Comparison of ENCODE assay signal across 10 cellular contexts in genomic region chr1:156319664-156320063, GRCh38. TPM values are rescaled to one million over a fixed set of nuclear protein-coding genes. Genes with fewer than 3 reads are reported as not detected.
DNase-seq lines count a peak whose midpoint lies in the region; ATAC-seq and TF ChIP-seq lines count a peak whose summit lies in the region.
"Had no signal": no experiment of that assay in that cellular context is flagged by ENCODE, and none has a peak within 500 bp of the region (broad histone marks: within the 10 kb centered on the region; RNA-seq: fewer than 3 reads in every experiment).

No MANE protein-coding gene starts in this region.

- peak; percentile 80 for TF ChIP-seq CTCF in endodermal cell (conservative IDR thresholded peaks at IDR 0.05)

- peaks cover 85% of the 10 kb centered on the region for H3K36me3 Mint-ChIP-seq in endodermal cell (ENCODE audit: low read depth)

- intact Hi-C loops in sciatic nerve (cut with DNase I), result no loop called here
- intact Hi-C loops in aorta (cut with DNase I), result no loop called here
- intact Hi-C loops in left ventricle myocardium superior (cut with micrococcal nuclease), result no loop called here

- peak; percentile 9 for DNase-seq in NCI-H748 (lab: John Stamatoyannopoulos, UW; ENCODE audit: unreplicated experiment)
- DNase-seq in NCI-H748 treated with DMSO at 0.1 percent for 48 hours (lab: John Stamatoyannopoulos, UW), result no peak
- DNase-seq in NCI-H2196 treated with DMSO at 0.1 percent for 48 hours (lab: John Stamatoyannopoulos, UW; ENCODE audit: unreplicated experiment), result peak; percentile 17
- DNase-seq in endodermal cell, result no peak
- DNase-seq in sciatic nerve (ENCODE audit: low spot score), result peak; percentile 27
- DNase-seq in aorta, result no peak
- no peak for DNase-seq in left ventricle myocardium superior
- DNase-seq: activated B cell treated with CpG ODN at 0.5 μM for 24 hours had no signal

- no peaks in the 10 kb centered on the region for H3K4me1 Mint-ChIP-seq in endodermal cell
- H3K4me1 Mint-ChIP-seq: activated B cell treated with CpG ODN at 0.5 μM for 24 hours had no signal

- H3K27me3 Mint-ChIP-seq in endodermal cell (ENCODE audit: insufficient read depth), result no peaks in the 10 kb centered on the region
- H3K27me3 Mint-ChIP-seq: activated B cell treated with CpG ODN at 0.5 μM for 24 hours had no signal

- no peak for ATAC-seq in sciatic nerve
- ATAC-seq in aorta (ENCODE audit: low FRiP score), result no peak
- ATAC-seq in HG02870 (IDR thresholded peaks at IDR 0.05; ENCODE audit: unreplicated experiment), result no peak
- no peak for ATAC-seq in left ventricle myocardium superior

- H3K4me3 ChIP-seq in endodermal cell (ENCODE audit: low read length) (no peak overlapping the region), aorta (ENCODE audit: low read length in 2 of 2) (no peak overlapping the region)

- H3K36me3 ChIP-seq in endodermal cell (ENCODE audit: control insufficient read depth, insufficient read depth, low read length) (peaks cover 89% of the 10 kb centered on the region), aorta (ENCODE audit: control insufficient read depth in 1 of 2, insufficient read depth in 2 of 2, low read length in 1 of 2) (peaks cover 19% of the 10 kb centered on the region in 2 donors)

- H3K9me3 Mint-ChIP-seq in endodermal cell, result no peaks in the 10 kb centered on the region
- H3K9me3 Mint-ChIP-seq: activated B cell treated with CpG ODN at 0.5 μM for 24 hours had no signal

- H3K9ac ChIP-seq in endodermal cell (ENCODE audit: extremely low read depth, low read length, poor library complexity, severe bottlenecking), result no peak overlapping the region

- no peak overlapping the region for H3K27ac ChIP-seq in endodermal cell (ENCODE audit: low read depth, low read length)
- H3K27ac ChIP-seq in aorta (ENCODE audit: low read depth in 1 of 2, low read length in 2 of 2), result no peak overlapping the region

- 86% methylated on average over 1 of the region's 1 CpG; no CpG with 5 or more reads in 1 of the 2 experiments for WGBS in endodermal cell (ENCODE audit: insufficient coverage in 1 of 2, insufficient read length in 1 of 2), 2 experiments
- WGBS in aorta, 2 donors, result 52 to 63% methylated on average over 1 of the region's 1 CpG

- no peaks in the 10 kb centered on the region for H3K27me3 ChIP-seq in endodermal cell (ENCODE audit: control insufficient read depth, insufficient read depth, low read length, poor library complexity, severe bottlenecking)
- no peaks in the 10 kb centered on the region for H3K27me3 ChIP-seq in aorta (ENCODE audit: control insufficient read depth in 1 of 2, insufficient read depth in 2 of 2, low read length in 1 of 2)

- H3K4me1 ChIP-seq in endodermal cell (ENCODE audit: control insufficient read depth, insufficient read depth, low read length) (no peaks in the 10 kb centered on the region), aorta (ENCODE audit: control insufficient read depth in 1 of 2, insufficient read depth in 2 of 2, low read length in 2 of 2) (no peaks in the 10 kb centered on the region)

- no peak overlapping the region for H3K27ac Mint-ChIP-seq in endodermal cell
- H3K27ac Mint-ChIP-seq: activated B cell treated with CpG ODN at 0.5 μM for 24 hours had no signal

- no peaks in the 10 kb centered on the region for H3K9me3 ChIP-seq in endodermal cell (ENCODE audit: control insufficient read depth, low read length)
- no peaks in the 10 kb centered on the region for H3K9me3 ChIP-seq in aorta (ENCODE audit: control insufficient read depth, low read length)

- no peak overlapping the region for H3K4me3 Mint-ChIP-seq in endodermal cell
- H3K4me3 Mint-ChIP-seq: activated B cell treated with CpG ODN at 0.5 μM for 24 hours had no signal

RNA-seq across cellular contexts. Expression of gene CCT3, which starts 18.4 kb away (rescaled TPM):
- 100 to 1,000 TPM; 323 to 351 TPM for total RNA-seq in endodermal cell
- polyA plus RNA-seq in endodermal cell (2013, experiment 1 of 2), result 255 TPM
- 247 TPM for polyA plus RNA-seq in endodermal cell (2013, experiment 2 of 2)
- total RNA-seq in sciatic nerve, result 98.6 TPM
- total RNA-seq in aorta, result 100 to 1,000 TPM; 102 to 112 TPM
- polyA plus RNA-seq in aorta, result 10 to 100 TPM; 76.0 to 87.0 TPM
- 131 TPM for total RNA-seq in left ventricle myocardium superior

RNA-seq across cellular contexts. Expression of gene TSACC, which starts 18.7 kb away (rescaled TPM):
- total RNA-seq in endodermal cell, result 1 to 10 TPM in 1 of 2 donors, under 1 TPM in 1; 0.62 to 1.6 TPM
- not detected for polyA plus RNA-seq in endodermal cell (2013, experiment 1 of 2)
- 1.2 TPM for polyA plus RNA-seq in endodermal cell (2013, experiment 2 of 2)
- not detected for total RNA-seq in sciatic nerve
- total RNA-seq in aorta, result not detected
- polyA plus RNA-seq in aorta, result not detected
- not detected for total RNA-seq in left ventricle myocardium superior
- total RNA-seq: mononuclear cell had no signal

RNA-seq across cellular contexts. Expression of gene VHLL, which starts 20.6 kb away (rescaled TPM):
- total RNA-seq in endodermal cell (not detected), sciatic nerve (not detected), aorta (not detected), left ventricle myocardium superior (not detected)
- polyA plus RNA-seq in endodermal cell (2013, experiment 1 of 2), result not detected
- not detected for polyA plus RNA-seq in endodermal cell (2013, experiment 2 of 2)
- not detected for polyA plus RNA-seq in aorta
- total RNA-seq: activated B cell treated with CpG ODN at 0.5 μM for 24 hours, mononuclear cell had no signal

RNA-seq across cellular contexts. Expression of gene GLMP, which starts 24.2 kb away (rescaled TPM):
- total RNA-seq in endodermal cell, result 10 to 100 TPM; 70.3 to 85.1 TPM
- polyA plus RNA-seq in endodermal cell (2013, experiment 1 of 2), result 49.9 TPM
- polyA plus RNA-seq in endodermal cell (2013, experiment 2 of 2), result 39.7 TPM
- total RNA-seq in sciatic nerve, result 39.0 TPM
- 10 to 100 TPM; 36.4 to 50.8 TPM for total RNA-seq in aorta
- 10 to 100 TPM; 42.2 to 57.1 TPM for polyA plus RNA-seq in aorta
- total RNA-seq in left ventricle myocardium superior, result 16.0 TPM

RNA-seq across cellular contexts. Expression of gene TMEM79, which starts 35.5 kb away (rescaled TPM):
- total RNA-seq in endodermal cell (1 to 10 TPM; 1.5 to 1.9 TPM), sciatic nerve (3.1 TPM), aorta (1 to 10 TPM; 1.2 to 2.6 TPM), left ventricle myocardium superior (1.5 TPM)
- 3.3 TPM for polyA plus RNA-seq in endodermal cell (2013, experiment 1 of 2)
- polyA plus RNA-seq in endodermal cell (2013, experiment 2 of 2), result 3.0 TPM
- polyA plus RNA-seq in aorta, result 1 to 10 TPM; 1.4 to 2.1 TPM

Comparison
In these comparisons a context has a peak if more than half of its experiments do, and no peak if none do; other contexts are left out.
1. DNase-seq: peak in NCI-H748 (single experiment), NCI-H2196 treated with DMSO at 0.1 percent for 48 hours (single experiment) and sciatic nerve (single experiment); none in NCI-H748 treated with DMSO at 0.1 percent for 48 hours (single experiment), endodermal cell (single experiment), aorta (0 of 2) and left ventricle myocardium superior (single experiment).